In genomic region chr11:83054001-83054400, GRCh38 we compare ENCODE assay signal across 1 cellular context.
TF ChIP-seq lines count a peak whose summit lies in the region.

No MANE protein-coding gene starts in this region.

TF ChIP-seq in K562, 482 proteins besides CTCF, POLR2A, EP300 and RAD21 (continued from another document):
- TF ChIP-seq CREB5 (CRISPR knock-in tag; IDR thresholded peaks at IDR 0.05) = no peak
- no peak for TF ChIP-seq ZNF184 (CRISPR knock-in tag; IDR thresholded peaks at IDR 0.05)
- TF ChIP-seq CEBPB (tag; IDR thresholded peaks at IDR 0.05) = no peak
- no peak for TF ChIP-seq ZNF41 (CRISPR knock-in tag; conservative IDR thresholded peaks at IDR 0.05)
- TF ChIP-seq CBFA2T3 (IDR thresholded peaks at IDR 0.05) = peak; percentile 52; the same call in 1 of the 2 replicates
- TF ChIP-seq CTBP1 (IDR thresholded peaks at IDR 0.05; ENCODE audit: borderline replicate concordance) = peak; percentile 93
- no peak for TF ChIP-seq MED1 (CRISPR knock-in tag; IDR thresholded peaks at IDR 0.05; ENCODE audit: borderline replicate concordance)
- no peak for TF ChIP-seq ZNF57 (CRISPR knock-in tag; IDR thresholded peaks at IDR 0.05)
- TF ChIP-seq ZNF384 (IDR thresholded peaks at IDR 0.05; ENCODE audit: low read depth, low read length) = no peak
- TF ChIP-seq KDM1A (IDR thresholded peaks at IDR 0.05) = no peak; a peak in 1 of 4 replicates
- TF ChIP-seq MTA2 (IDR thresholded peaks at IDR 0.05; ENCODE audit: low read depth) = no peak
- no peak for TF ChIP-seq PTTG1 (tag; IDR thresholded peaks at IDR 0.05; ENCODE audit: low read depth)
- no peak for TF ChIP-seq TRIM25 (IDR thresholded peaks at IDR 0.05; ENCODE audit: borderline replicate concordance)
- TF ChIP-seq ZNF75A (CRISPR knock-in tag; IDR thresholded peaks at IDR 0.05) = no peak
- TF ChIP-seq THRAP3 (IDR thresholded peaks at IDR 0.05; ENCODE audit: borderline replicate concordance) = no peak
- no peak for TF ChIP-seq KDM4B (IDR thresholded peaks at IDR 0.05; ENCODE audit: borderline replicate concordance in 2 of 2, low read depth in 1 of 2)
- TF ChIP-seq U2AF1 (optimal IDR thresholded peaks at IDR 0.05; ENCODE audit: low read depth, low read length) = no peak
- TF ChIP-seq FOSL1 (tag; conservative IDR thresholded peaks at IDR 0.05) = peak; percentile 61; the same call in 1 of the 2 replicates
- no peak for TF ChIP-seq FIP1L1 (IDR thresholded peaks at IDR 0.05; ENCODE audit: low read depth, low read length, poor library complexity, severe bottlenecking)
TF ChIP-seq in K562: peak in this region for 31.
